11 cellular contexts compared by ENCODE assay signal in genomic region chr3:125322166-125322565, GRCh38. TPM values are rescaled to one million over a fixed set of nuclear protein-coding genes. Genes with fewer than 3 reads are reported as not detected.
A peak's percentile ranks its signal among the peaks of the same experiment; 100 is the strongest.
DNase-seq lines count a peak whose midpoint lies in the region; ATAC-seq and TF ChIP-seq lines count a peak whose summit lies in the region.
"Had no signal": no experiment of that assay in that cellular context is flagged by ENCODE, and none has a peak within 500 bp of the region (broad histone marks: within the 10 kb centered on the region; RNA-seq: fewer than 3 reads in every experiment).

No MANE protein-coding gene starts in this region.

- peaks cover 5% of the 10 kb centered on the region for H3K36me3 ChIP-seq in mammary epithelial cell (ENCODE audit: insufficient read depth, low read length)
- H3K36me3 ChIP-seq in psoas muscle (ENCODE audit: insufficient read depth in 1 of 2, low read depth in 1 of 2): peaks cover 0 to under 1% of the 10 kb centered on the region in 2 donors
- H3K36me3 ChIP-seq in PC-9 (ENCODE audit: low read depth): peaks cover 20% of the 10 kb centered on the region; the same call in 1 of the 2 replicates

- WGBS in mammary epithelial cell (ENCODE audit: low coverage, missing lambda C conversion rate): 92% methylated on average over 6 of the region's 6 CpGs
- 24 to 43% (median 35%) methylated on average over 6 of the region's 6 CpGs for WGBS in psoas muscle, 3 donors

- no peak overlapping the region for H3K27ac ChIP-seq in mammary epithelial cell (ENCODE audit: insufficient read depth, low read depth, low read length)
- peak overlapping the region; percentile 53 for H3K27ac ChIP-seq in psoas muscle
- no peak overlapping the region for H3K27ac ChIP-seq in PC-9
- H3K27ac ChIP-seq: right lobe of liver had no signal

- H2AFZ ChIP-seq in mammary epithelial cell (ENCODE audit: low read depth, low read length) (no peak overlapping the region), PC-9 (no peak overlapping the region)

- TF ChIP-seq CTCF in mammary epithelial cell (conservative IDR thresholded peaks at IDR 0.05 in 1 of 2, IDR thresholded peaks at IDR 0.05 in 1 of 2; ENCODE audit: extremely low read depth in 1 of 2, insufficient read depth in 1 of 2, low read depth in 1 of 2, low read length in 2 of 2) (no peak), psoas muscle (IDR thresholded peaks at IDR 0.05) (no peak), PC-9 (conservative IDR thresholded peaks at IDR 0.05) (no peak)

- CTCF ChIA-PET in mammary epithelial cell (lab: Charles Lee; ENCODE audit: low non-redundant PET) (no interaction called here), PC-9 (lab: Charles Lee) (no interaction called here)

- POLR2A ChIA-PET in PC-9 (lab: Charles Lee; ENCODE audit: unreplicated experiment): no interaction called here

- no peaks in the 10 kb centered on the region for H3K27me3 ChIP-seq in mammary epithelial cell (ENCODE audit: insufficient read depth, low read length)
- no peaks in the 10 kb centered on the region for H3K27me3 ChIP-seq in psoas muscle (ENCODE audit: insufficient read depth in 3 of 3, low read length in 2 of 3)
- H3K27me3 ChIP-seq in PC-9 (ENCODE audit: insufficient read depth, low read depth): no peaks in the 10 kb centered on the region
- H3K27me3 ChIP-seq: right lobe of liver had no signal

- DNase-seq in GM03348 (ENCODE audit: low spot score) (peak; percentile 8), NCI-H2171 (lab: John Stamatoyannopoulos, UW) (peak; percentile 75), mammary epithelial cell (peak; percentile 25), psoas muscle (peak in 1 of 2 donors; percentile 56), PC-9 (no peak), anterior cingulate cortex (lab: John Stamatoyannopoulos, UW) (no peak)
- DNase-seq: caudate nucleus, kidney glomerular epithelial cell, right lobe of liver had no signal

- H3K4me3 ChIP-seq in mammary epithelial cell (replicated peaks in 1 of 3; ENCODE audit: insufficient read depth in 1 of 3, low read depth in 2 of 3, low read length in 3 of 3): no peak overlapping the region
- no peak overlapping the region for H3K4me3 ChIP-seq in psoas muscle
- no peak overlapping the region for H3K4me3 ChIP-seq in PC-9
- H3K4me3 ChIP-seq: right lobe of liver had no signal

- ATAC-seq in psoas muscle (peak; percentile 90 to 96 (median 92)), HG02981 (IDR thresholded peaks at IDR 0.05; ENCODE audit: unreplicated experiment) (no peak), GM18858 (IDR thresholded peaks at IDR 0.05; ENCODE audit: unreplicated experiment) (no peak)
- ATAC-seq: right lobe of liver had no signal

- BruUV-seq in mammary epithelial cell (replicated peaks; lab: Mats Ljungman, UMichigan) (no TSS peak), PC-9 (replicated peaks; lab: Mats Ljungman, UMichigan) (no TSS peak)

- no peaks in the 10 kb centered on the region; the same call in 1 of the 2 replicates for H3F3A ChIP-seq in PC-9 (ENCODE audit: insufficient read depth, low read depth)

- no peaks in the 10 kb centered on the region for H3K9me2 ChIP-seq in PC-9 (ENCODE audit: insufficient read depth)

- in situ Hi-C loops in mammary epithelial cell (cut with MboI; ENCODE audit: low sequenced_read_pairs in 2 of 2): no loop called here

- H3K4me1 ChIP-seq in mammary epithelial cell (ENCODE audit: insufficient read depth, low read length) (peaks cover 13% of the 10 kb centered on the region), psoas muscle (peaks cover 8% of the 10 kb centered on the region), PC-9 (replicated peaks; ENCODE audit: insufficient read depth) (no peaks in the 10 kb centered on the region)
- H3K4me1 ChIP-seq: right lobe of liver had no signal

- H3K9me3 ChIP-seq in mammary epithelial cell (replicated peaks; ENCODE audit: insufficient read depth, low read length): no peaks in the 10 kb centered on the region
- peaks cover 4% of the 10 kb centered on the region for H3K9me3 ChIP-seq in psoas muscle
- H3K9me3 ChIP-seq in PC-9 (ENCODE audit: insufficient read depth, low read depth): peaks cover 6% of the 10 kb centered on the region; the same call in 1 of the 2 replicates
- H3K9me3 ChIP-seq: right lobe of liver had no signal

- intact Hi-C loops in mammary epithelial cell (cut with micrococcal nuclease) (no loop called here), psoas muscle (cut with DNase I) (no loop called here), PC-9 (cut with micrococcal nuclease; ENCODE audit: unreplicated experiment) (no loop called here)

- H3K9ac ChIP-seq in mammary epithelial cell (ENCODE audit: insufficient read depth, low read length): no peak overlapping the region

- dilution Hi-C loops in mammary epithelial cell (cut with HindIII; ENCODE audit: low sequenced_read_pairs): no loop called here

- H3K79me2 ChIP-seq in mammary epithelial cell (ENCODE audit: insufficient read depth, low read length) (peaks cover 31% of the 10 kb centered on the region), PC-9 (ENCODE audit: low read depth) (peaks cover 18% of the 10 kb centered on the region; the same call in 1 of the 2 replicates)

- H3K4me2 ChIP-seq in mammary epithelial cell (ENCODE audit: insufficient read depth, low read depth, low read length) (no peak overlapping the region), PC-9 (no peak overlapping the region)

- H4K20me1 ChIP-seq in mammary epithelial cell (ENCODE audit: insufficient read depth, low read length) (no peaks in the 10 kb centered on the region), PC-9 (ENCODE audit: insufficient read depth) (no peaks in the 10 kb centered on the region; the same call in 1 of the 2 replicates)

RNA-seq across cellular contexts. Expression of gene ZNF148, which starts 53.0 kb away (rescaled TPM):
- total RNA-seq in mammary epithelial cell (10 to 100 TPM; 32.8 to 36.9 TPM), psoas muscle (10 to 100 TPM; 22.7 to 29.8 (median 27.8) TPM), PC-9 (2021) (53.8 and 62.6 TPM in 2 replicates)
- polyA plus RNA-seq in mammary epithelial cell (14.0 TPM), psoas muscle (10 to 100 TPM in 1 of 3 donors, 1 to 10 TPM in 2; 3.5 to 13.8 (median 3.7) TPM)
- 81.7 TPM for polyA minus RNA-seq in mammary epithelial cell

Comparison
In these comparisons a context has a peak if more than half of its experiments do, and no peak if none do; other contexts are left out.
1. DNase-seq: peak in GM03348 (single experiment), NCI-H2171 (single experiment) and mammary epithelial cell (single experiment); none in PC-9 (0 of 2) and anterior cingulate cortex (0 of 58).
2. ATAC-seq: peak in psoas muscle (4 of 4); none in HG02981 (single experiment) and GM18858 (single experiment).